Comparison of ENCODE assay signal across 11 cellular contexts in the genomic region with DNA sequence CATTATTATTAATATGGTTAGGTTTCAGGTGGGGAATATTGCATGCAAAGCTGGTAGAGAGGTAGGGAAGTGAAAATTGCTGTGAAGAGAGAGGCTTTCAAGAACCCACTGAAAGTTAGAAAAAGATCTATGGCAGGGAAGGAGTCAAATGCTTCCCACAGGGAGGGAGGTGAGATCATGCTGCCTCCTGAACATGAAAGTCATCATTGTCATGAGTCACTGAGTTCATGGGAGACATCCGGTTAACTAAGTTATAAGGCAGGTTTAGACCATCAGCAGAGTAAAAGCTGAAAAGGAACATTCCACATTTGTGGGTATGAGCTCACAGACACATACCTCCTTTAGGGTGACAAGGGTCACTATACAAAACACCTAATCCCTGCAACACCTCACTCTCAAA. TPM values are rescaled to one million over a fixed set of nuclear protein-coding genes. Genes with fewer than 3 reads are reported as not detected.
DNase-seq lines count a peak whose midpoint lies in the region; ATAC-seq and TF ChIP-seq lines count a peak whose summit lies in the region.
"Had no signal": no experiment of that assay in that cellular context is flagged by ENCODE, and none has a peak within 500 bp of the region (broad histone marks: within the 10 kb centered on the region; RNA-seq: fewer than 3 reads in every experiment).

No MANE protein-coding gene starts in this region.

- CTCF ChIA-PET in A673 (lab: Charles Lee) = no interaction called here

- H3K4me3 ChIP-seq in A673 (ENCODE audit: low read depth, low read length, poor library complexity, severe bottlenecking) (no peak overlapping the region), SJCRH30 (no peak overlapping the region), left lung (no peak overlapping the region), spleen (no peak overlapping the region)
- H3K4me3 ChIP-seq: gastrocnemius medialis, HAP-1 had no signal

- no peak for TF ChIP-seq POLR2A in spleen (IDR thresholded peaks at IDR 0.05)

- H3K27ac ChIP-seq in A673 (ENCODE audit: low read depth, low read length, poor library complexity, severe bottlenecking) (no peak overlapping the region), SJCRH30 (no peak overlapping the region), left lung (no peak overlapping the region), spleen (no peak overlapping the region)

- H3K36me3 ChIP-seq in A673 (ENCODE audit: insufficient read depth, low read length, poor library complexity, severe bottlenecking) = no peaks in the 10 kb centered on the region
- H3K36me3 ChIP-seq in SJCRH30 = no peaks in the 10 kb centered on the region
- peaks cover 0 to 4% of the 10 kb centered on the region in 2 donors for H3K36me3 ChIP-seq in left lung
- peaks cover 0 to 45% (median 3%) of the 10 kb centered on the region in 6 donors for H3K36me3 ChIP-seq in spleen
- H3K36me3 ChIP-seq: gastrocnemius medialis, HAP-1 had no signal

- H3K4me1 ChIP-seq in A673 (ENCODE audit: insufficient read depth, low read length, poor library complexity, severe bottlenecking) (no peaks in the 10 kb centered on the region), SJCRH30 (no peaks in the 10 kb centered on the region; the same call in 1 of the 2 replicates), left lung (no peaks in the 10 kb centered on the region), spleen (no peaks in the 10 kb centered on the region)
- H3K4me1 ChIP-seq: HAP-1 had no signal

- no peaks in the 10 kb centered on the region for H3K27me3 ChIP-seq in A673 (replicated peaks; ENCODE audit: insufficient read depth, low read depth, low read length, poor library complexity)
- H3K27me3 ChIP-seq in SJCRH30 = no peaks in the 10 kb centered on the region
- H3K27me3 ChIP-seq in left lung = no peaks in the 10 kb centered on the region
- H3K27me3 ChIP-seq in spleen (replicated peaks in 1 of 7) = no peaks in the 10 kb centered on the region
- H3K27me3 ChIP-seq: gastrocnemius medialis had no signal

- no peaks in the 10 kb centered on the region for H3K9me3 ChIP-seq in A673 (ENCODE audit: low read depth, low read length, poor library complexity, severe bottlenecking)
- H3K9me3 ChIP-seq in SJCRH30 (replicated peaks) = no peaks in the 10 kb centered on the region
- H3K9me3 ChIP-seq in left lung = no peaks in the 10 kb centered on the region
- no peaks in the 10 kb centered on the region for H3K9me3 ChIP-seq in spleen
- H3K9me3 ChIP-seq: gastrocnemius medialis, HAP-1 had no signal

- DNase-seq in A673 (ENCODE audit: low spot score) (peak; percentile 36), SJCRH30 (peak; percentile 13 to 28), glomerular endothelial cell (ENCODE audit: extremely low read depth, low read depth, low spot score) (peak; percentile 51), anterior cingulate cortex (lab: John Stamatoyannopoulos, UW) (no peak), left lung (no peak), spleen (no peak)
- no peak for DNase-seq in stimulated activated naive CD8-positive, alpha-beta T cell treated with anti-CD3 and anti-CD28 coated beads, Interleukin-15, Interleukin-2, amounts not matched to agents 100 U/mL and 50 U/mL, for 24 hours
- DNase-seq: CD8-positive, alpha-beta T cell; gastrocnemius medialis had no signal

- no TSS peak for BruUV-seq in A673 (replicated peaks; lab: Mats Ljungman, UMichigan)

- no peak for TF ChIP-seq CTCF in A673 (conservative IDR thresholded peaks at IDR 0.05; ENCODE audit: low read depth, low read length)
- no peak for TF ChIP-seq CTCF in left lung (IDR thresholded peaks at IDR 0.05)
- TF ChIP-seq CTCF in spleen (IDR thresholded peaks at IDR 0.05 in 8 of 11, conservative IDR thresholded peaks at IDR 0.05 in 3 of 11) = no peak

- peak; percentile 48 for ATAC-seq in GM21825 (IDR thresholded peaks at IDR 0.05; ENCODE audit: unreplicated experiment)
- no peak for ATAC-seq in stimulated activated naive CD8-positive, alpha-beta T cell treated with anti-CD3 and anti-CD28 coated beads, Interleukin-15, Interleukin-2, amounts not matched to agents 100 U/mL and 50 U/mL, for 24 hours
- no peak for ATAC-seq in left lung
- ATAC-seq: CD8-positive, alpha-beta T cell had no signal

- intact Hi-C loops in A673 (cut with micrococcal nuclease; ENCODE audit: unreplicated experiment) = no loop called here
- intact Hi-C loops in left lung (cut with DNase I) = no loop called here
- intact Hi-C loops in spleen (cut with DNase I; ENCODE audit: low total_unique reads) = no loop called here

- WGBS in spleen, 5 donors = 67 to 90% (median 85%) methylated on average over 1 of the region's 1 CpG

- POLR2A ChIA-PET in A673 (lab: Charles Lee; ENCODE audit: low non-redundant PET) = no interaction called here

RNA-seq across cellular contexts. Expression of a gene that starts 16.2 kb away (rescaled TPM):
- total RNA-seq in A673 (2021) (23.8 and 27.4 TPM in 2 replicates), glomerular endothelial cell (21.4 and 22.2 TPM in 2 replicates), left lung (10 to 100 TPM; 12.9 to 13.3 TPM), spleen (10 to 100 TPM; 12.6 to 22.7 (median 15.6) TPM)
- 13.5 and 15.8 TPM in 2 replicates for total RNA-seq in SJCRH30 (2014; rRNA removed; shearing (Covaris generic))
- 10 to 100 TPM; 17.3 to 19.9 (median 18.8) TPM for polyA plus RNA-seq in spleen

Comparison
In these comparisons a context has a peak if more than half of its experiments do, and no peak if none do; other contexts are left out.
1. DNase-seq: peak in A673 (single experiment), SJCRH30 (2 of 2) and glomerular endothelial cell (single experiment); none in stimulated activated naive CD8-positive, alpha-beta T cell treated with anti-CD3 and anti-CD28 coated beads, Interleukin-15, Interleukin-2, amounts not matched to agents 100 U/mL and 50 U/mL, for 24 hours (single experiment), anterior cingulate cortex (0 of 58), left lung (0 of 2) and spleen (single experiment).